ENCODE assay signal across 8 cellular contexts in the genomic region with DNA sequence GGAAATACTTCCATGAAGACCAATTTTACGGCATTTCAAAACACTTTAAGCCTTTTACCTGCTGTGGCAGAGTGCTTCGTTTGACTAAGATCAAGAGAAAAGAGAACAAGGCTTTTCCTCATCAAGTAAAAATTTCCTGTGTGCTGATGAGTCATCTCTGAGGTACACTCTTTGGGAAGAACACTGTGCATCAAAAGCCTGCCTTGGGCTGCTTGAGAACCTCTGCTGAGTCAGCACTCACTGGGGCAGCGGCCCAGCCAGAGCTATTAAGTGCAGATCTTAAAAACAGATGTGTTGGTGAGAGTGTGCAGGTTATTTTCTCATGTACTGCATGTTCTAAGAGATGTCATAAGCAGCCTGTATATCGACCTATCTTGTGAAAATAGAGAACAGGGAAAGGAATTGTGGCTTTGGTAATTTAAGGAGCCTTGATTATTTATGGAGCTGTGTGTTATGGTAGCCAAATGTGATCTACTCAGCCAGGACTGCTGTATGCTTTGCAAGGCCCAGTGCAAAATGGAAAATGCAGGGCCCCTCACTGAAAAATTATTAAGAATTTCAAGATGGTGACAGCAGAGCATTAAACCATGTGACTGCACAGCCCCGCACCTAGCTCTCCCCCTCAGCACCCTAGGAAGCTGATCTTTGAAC.
DNase-seq lines count a peak whose midpoint lies in the region; ATAC-seq and TF ChIP-seq lines count a peak whose summit lies in the region.

No MANE protein-coding gene starts in this region.

- peaks cover 2% of the 10 kb centered on the region for H3K36me3 Mint-ChIP-seq in T-helper 17 cell (ENCODE audit: low read depth)

- H3K27ac ChIP-seq in MM.1S (ENCODE audit: low read length) (peak overlapping the region; percentile 28; the same call in 1 of the 2 replicates), iPS-18a (ENCODE audit: low read length) (peak overlapping the region; percentile 10)

- in situ Hi-C loops in GM13976 (cut with MboI; ENCODE audit: low sequenced_read_pairs, unreplicated experiment) = loop anchor here (10.0 kb wide), 1 partner anchor 243 kb away; no protein-coding TSS in a partner anchor

- peaks cover 10% of the 10 kb centered on the region for H3K4me1 Mint-ChIP-seq in T-helper 17 cell

- TF ChIP-seq CTCF in MM.1S (IDR thresholded peaks at IDR 0.05; ENCODE audit: low read length) = no peak
- TF ChIP-seq CTCF in GM13976 (IDR thresholded peaks at IDR 0.05; ENCODE audit: borderline replicate concordance, control extremely low read depth, extremely low read depth, insufficient read depth, missing control alignments) = no peak

- no peaks in the 10 kb centered on the region for H3K9me2 ChIP-seq in MM.1S (replicated peaks; ENCODE audit: insufficient read depth, low read length)

- no peak overlapping the region for H3K4me3 Mint-ChIP-seq in T-helper 17 cell

- H4K20me1 ChIP-seq in MM.1S (ENCODE audit: insufficient read depth, low read length) = no peaks in the 10 kb centered on the region

- DNase-seq in ELR (ENCODE audit: low read depth) (peak; percentile 98), MM.1S (peak; percentile 84), amniotic epithelial cell (ENCODE audit: low read depth) (peak; percentile 98), T-helper 17 cell (no peak), GM13976 (ENCODE audit: low spot score) (no peak)
- DNase-seq in stimulated activated CD4-positive, alpha-beta T cell treated with anti-CD3 and anti-CD28 coated beads, Interleukin-4, amount 100 ng/mL, for 4 hours = peak; percentile 40 to 73

- H3K4me3 ChIP-seq in MM.1S (ENCODE audit: low read length) = no peak overlapping the region
- no peak overlapping the region for H3K4me3 ChIP-seq in iPS-18a (ENCODE audit: low read length)

- peaks cover 15% of the 10 kb centered on the region for H3F3A ChIP-seq in MM.1S (ENCODE audit: insufficient read depth, low read length)

- H3K9ac ChIP-seq in MM.1S (ENCODE audit: low read length) (no peak overlapping the region; the same call in 1 of the 2 replicates), iPS-18a (ENCODE audit: low read length) (peak overlapping the region; percentile 15)

- ATAC-seq in T-helper 17 cell (no peak), HG03378 (IDR thresholded peaks at IDR 0.05; ENCODE audit: unreplicated experiment) (no peak)

- H3K27me3 ChIP-seq in MM.1S (replicated peaks; ENCODE audit: insufficient read depth, low read length) = no peaks in the 10 kb centered on the region
- no peaks in the 10 kb centered on the region for H3K27me3 ChIP-seq in iPS-18a (ENCODE audit: control insufficient read depth, insufficient read depth, low read length)

- peak overlapping the region; percentile 42 for H3K4me2 ChIP-seq in MM.1S (ENCODE audit: low read depth, low read length)

- no peaks in the 10 kb centered on the region for H3K36me3 ChIP-seq in MM.1S (replicated peaks; ENCODE audit: insufficient read depth, low read length)
- no peaks in the 10 kb centered on the region for H3K36me3 ChIP-seq in iPS-18a (ENCODE audit: control insufficient read depth, low read depth, low read length)

- no peaks in the 10 kb centered on the region for H3K79me2 ChIP-seq in MM.1S (ENCODE audit: low read length)

- peak overlapping the region; percentile 37 for H2AFZ ChIP-seq in MM.1S (ENCODE audit: low read length)

- H3K4me1 ChIP-seq in MM.1S (ENCODE audit: low read length) (peaks cover 26% of the 10 kb centered on the region), iPS-18a (ENCODE audit: control insufficient read depth, low read depth, low read length) (peaks cover 20% of the 10 kb centered on the region)

- no peak overlapping the region for H3K27ac Mint-ChIP-seq in T-helper 17 cell

- H3K9me3 ChIP-seq in MM.1S (replicated peaks; ENCODE audit: insufficient read depth, low read length) = no peaks in the 10 kb centered on the region
- no peaks in the 10 kb centered on the region for H3K9me3 ChIP-seq in iPS-18a (ENCODE audit: control insufficient read depth, low read depth, low read length)
- no peaks in the 10 kb centered on the region for H3K9me3 ChIP-seq in T-helper 17 cell (ENCODE audit: control insufficient read depth, low read length, poor library complexity, severe bottlenecking)

- H3K27me3 Mint-ChIP-seq in T-helper 17 cell = no peaks in the 10 kb centered on the region

Comparison
In these comparisons a context has a peak if more than half of its experiments do, and no peak if none do; other contexts are left out.
1. DNase-seq: peak in ELR (single experiment), MM.1S (single experiment), amniotic epithelial cell (single experiment) and stimulated activated CD4-positive, alpha-beta T cell treated with anti-CD3 and anti-CD28 coated beads, Interleukin-4, amount 100 ng/mL, for 4 hours (2 of 2); none in T-helper 17 cell (0 of 3) and GM13976 (single experiment).